In genomic region chr7:74890158-74891123, GRCh38 we compare ENCODE assay signal across 8 cellular contexts. TPM values are rescaled to one million over a fixed set of nuclear protein-coding genes. Genes with fewer than 3 reads are reported as not detected.
A peak's percentile ranks its signal among the peaks of the same experiment; 100 is the strongest.
DNase-seq lines count a peak whose midpoint lies in the region; ATAC-seq, FAIRE-seq and TF ChIP-seq lines count a peak whose summit lies in the region.
"Not testable (repeated sequence)": the region's sequence is repeated elsewhere in the genome, so short reads cannot be mapped to it uniquely, and the experiment has no call there.

No MANE protein-coding gene starts in this region.

- peak; percentile 70 for DNase-seq in COLO668 (lab: John Stamatoyannopoulos, UW; ENCODE audit: unreplicated experiment)
- peak; percentile 80 for DNase-seq in LoVo (ENCODE audit: low spot score)
- peak; percentile 81 for DNase-seq in RCC 7860 (ENCODE audit: low spot score)
- peak; percentile 71 for DNase-seq in activated T-cell treated with anti-CD3 and anti-CD28 coated beads, Interleukin-2, amount 50 U/mL, for 4 hours
- DNase-seq in erythroblast (lab: John Stamatoyannopoulos, UW) = peak; percentile 76 to 83
- DNase-seq in mucosa of descending colon = peak; percentile 88 to 92 (median 91)
- peak; percentile 71 for DNase-seq in stimulated activated CD8-positive, alpha-beta memory T cell treated with anti-CD3 and anti-CD28 coated beads, Interleukin-12 subunit alpha, Interleukin-12 subunit beta, amount 100 ng/mL, for 4 hours (ENCODE audit: low read depth)

- intact Hi-C loops in mucosa of descending colon (cut with DNase I, micrococcal nuclease) = not testable (repeated sequence)

- not testable (repeated sequence) for H3K4me1 Mint-ChIP-seq in activated T-cell treated with anti-CD3 and anti-CD28 coated beads, Interleukin-2, amount 50 U/mL, for 4 hours (ENCODE audit: low read depth)

- H3K36me3 ChIP-seq in mucosa of descending colon (ENCODE audit: low read depth) = not testable (repeated sequence)

- not testable (repeated sequence) for H3K9me3 Mint-ChIP-seq in activated T-cell treated with anti-CD3 and anti-CD28 coated beads, Interleukin-2, amount 50 U/mL, for 4 hours

- H3K4me1 ChIP-seq in mucosa of descending colon (ENCODE audit: low read depth) = not testable (repeated sequence)

- peak overlapping the region; percentile 38 for H3K4me3 ChIP-seq in mucosa of descending colon

- not testable (repeated sequence) for H3K27me3 Mint-ChIP-seq in activated T-cell treated with anti-CD3 and anti-CD28 coated beads, Interleukin-2, amount 50 U/mL, for 4 hours (ENCODE audit: low read depth)

- FAIRE-seq in RCC 7860 (lab: Jason Lieb, UNC) = peak; percentile 89

- H3K36me3 Mint-ChIP-seq in activated T-cell treated with anti-CD3 and anti-CD28 coated beads, Interleukin-2, amount 50 U/mL, for 4 hours (ENCODE audit: insufficient read depth) = not testable (repeated sequence)

- peak overlapping the region; percentile 83 for H3K4me3 Mint-ChIP-seq in activated T-cell treated with anti-CD3 and anti-CD28 coated beads, Interleukin-2, amount 50 U/mL, for 4 hours

- ATAC-seq in GM21825 (IDR thresholded peaks at IDR 0.05; ENCODE audit: unreplicated experiment) (peak; percentile 74), mucosa of descending colon (peak; percentile 90)
- ATAC-seq in activated T-cell treated with anti-CD3 and anti-CD28 coated beads, Interleukin-2, amount 50 U/mL, for 4 hours = peak; percentile 82 to 85

- TF ChIP-seq POLR2A in erythroblast (IDR thresholded peaks at IDR 0.05; ENCODE audit: low read length) = peak; percentile 50

- TF ChIP-seq CTCF in mucosa of descending colon (IDR thresholded peaks at IDR 0.05) = not testable (repeated sequence)

- not testable (repeated sequence) for H3K9me3 ChIP-seq in mucosa of descending colon

RNA-seq across cellular contexts. Expression of gene GTF2IRD2, which starts 39.0 kb away (rescaled TPM):
- total RNA-seq in activated T-cell treated with anti-CD3 and anti-CD28 coated beads, Interleukin-2, amount 50 U/mL, for 4 hours = 1 to 10 TPM; 2.6 to 6.5 (median 4.4) TPM
- total RNA-seq in mucosa of descending colon = 10 to 100 TPM; 14.4 to 31.6 (median 27.9) TPM

Comparison
In these comparisons a context has a peak if more than half of its experiments do, and no peak if none do; other contexts are left out.
1. Peak in every context shown above with its lines: DNase-seq, ATAC-seq and H3K4me3 ChIP-seq.